In the genomic region with DNA sequence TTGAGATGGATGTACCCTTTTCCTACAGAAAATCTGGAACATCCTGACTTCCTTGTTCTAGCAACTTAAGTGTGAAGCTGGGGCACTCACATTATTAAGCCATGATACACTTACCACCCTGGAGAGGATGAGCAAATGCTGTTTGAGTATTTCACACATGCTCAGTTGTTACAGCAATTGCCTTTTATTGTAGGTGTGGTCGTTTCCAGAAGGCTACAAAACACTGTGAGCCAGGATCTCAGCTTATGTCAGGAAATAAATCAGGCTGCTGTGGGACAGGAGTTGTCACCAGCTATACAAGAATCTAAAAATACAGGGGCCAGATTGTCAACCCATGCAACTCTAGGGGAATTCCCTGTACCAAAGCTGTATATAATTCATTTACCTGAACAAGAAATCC, we compare ENCODE assay signal across 27 cellular contexts.
"Had no signal": no experiment of that assay in that cellular context is flagged by ENCODE, and none has a peak within 500 bp of the region (broad histone marks: within the 10 kb centered on the region; RNA-seq: fewer than 3 reads in every experiment).

No MANE protein-coding gene starts in this region.

- H3K9me3 Mint-ChIP-seq: naive B cell; natural killer cell; nephron progenitor cell; stimulated activated memory B cell treated with anti-CD40 and anti-IgM and Interleukin-4, amounts not matched to agents 10 μg/mL and 1 μg/mL and 100 μg/mL, for 72 hours; stimulated activated naive CD8-positive, alpha-beta T cell treated with anti-CD3 and anti-CD28 coated beads, Interleukin-15, amount 100 ng/mL, for 72 hours had no signal

- H3K4me2 ChIP-seq: smooth muscle cell had no signal

- H3K27me3 Mint-ChIP-seq: stimulated activated memory B cell treated with anti-CD40 and anti-IgM and Interleukin-4, amounts not matched to agents 10 μg/mL and 1 μg/mL and 100 μg/mL, for 72 hours; stimulated activated naive CD8-positive, alpha-beta T cell treated with anti-CD3 and anti-CD28 coated beads, Interleukin-15, amount 100 ng/mL, for 72 hours had no signal

- FAIRE-seq: islet of Langerhans had no signal

- H3K27ac ChIP-seq: left lung, lower lobe of right lung, ovary, right atrium auricular region, right lobe of liver, tibial nerve, upper lobe of left lung, vagina had no signal

- H3K36me3 Mint-ChIP-seq: immature natural killer cell; naive B cell; natural killer cell; stimulated activated memory B cell treated with anti-CD40 and anti-IgM and Interleukin-4, amounts not matched to agents 10 μg/mL and 1 μg/mL and 100 μg/mL, for 72 hours had no signal

- H3K4me1 Mint-ChIP-seq: immature natural killer cell; naive B cell; natural killer cell; nephron progenitor cell; stimulated activated memory B cell treated with anti-CD40 and anti-IgM and Interleukin-4, amounts not matched to agents 10 μg/mL and 1 μg/mL and 100 μg/mL, for 72 hours; stimulated activated naive CD8-positive, alpha-beta T cell treated with anti-CD3 and anti-CD28 coated beads, Interleukin-15, amount 100 ng/mL, for 72 hours had no signal

- H3K4me3 Mint-ChIP-seq: immature natural killer cell; naive B cell; natural killer cell; nephron progenitor cell; stimulated activated memory B cell treated with anti-CD40 and anti-IgM and Interleukin-4, amounts not matched to agents 10 μg/mL and 1 μg/mL and 100 μg/mL, for 72 hours; stimulated activated naive CD8-positive, alpha-beta T cell treated with anti-CD3 and anti-CD28 coated beads, Interleukin-15, amount 100 ng/mL, for 72 hours had no signal

- H3K4me3 ChIP-seq: left lung, lower lobe of right lung, ovary, right atrium auricular region, right lobe of liver, smooth muscle cell, tibial nerve, upper lobe of left lung, vagina had no signal

- H3K4me1 ChIP-seq: left lung, lower lobe of right lung, right atrium auricular region, right lobe of liver, tibial nerve, upper lobe of left lung, vagina had no signal

- H3K27me3 ChIP-seq: left lung, ovary, right atrium auricular region, right lobe of liver, tibial nerve, upper lobe of left lung, vagina had no signal

- H3K27ac Mint-ChIP-seq: immature natural killer cell; naive B cell; natural killer cell; nephron progenitor cell; progenitor cell of endocrine pancreas; stimulated activated memory B cell treated with anti-CD40 and anti-IgM and Interleukin-4, amounts not matched to agents 10 μg/mL and 1 μg/mL and 100 μg/mL, for 72 hours; stimulated activated naive CD8-positive, alpha-beta T cell treated with anti-CD3 and anti-CD28 coated beads, Interleukin-15, amount 100 ng/mL, for 72 hours had no signal

- ATAC-seq: left cardiac atrium; left lung; lower lobe of right lung; natural killer cell; right lobe of liver; stimulated activated memory B cell treated with anti-CD40 and anti-IgM and Interleukin-4, amounts not matched to agents 10 μg/mL and 1 μg/mL and 100 μg/mL, for 72 hours; stimulated activated naive CD8-positive, alpha-beta T cell treated with anti-CD3 and anti-CD28 coated beads, Interleukin-15, amount 100 ng/mL, for 72 hours had no signal

- H3K9me3 ChIP-seq: left lung, lower lobe of right lung, ovary, right atrium auricular region, right lobe of liver, tibial nerve, upper lobe of left lung, vagina had no signal

- DNase-seq: hypothalamus; immature natural killer cell; left cardiac atrium; left lung; lower lobe of right lung; mammary epithelial cell; mesenchymal stem cell; naive B cell; natural killer cell; nephron progenitor cell; ovary; right lobe of liver; stimulated activated CD4-positive, alpha-beta T cell treated with anti-CD3 and anti-CD28 coated beads, Interleukin-1b, Interleukin-23, amount 100 ng/mL, for 48 hours; stimulated activated CD4-positive, alpha-beta T cell treated with anti-CD3 and anti-CD28 coated beads, Interleukin-2, amount 100 ng/mL, for 48 hours; stimulated activated CD4-positive, alpha-beta T cell treated with anti-CD3 and anti-CD28 coated beads, Interleukin-4, amount 100 ng/mL, for 4 hours; stimulated activated CD8-positive, alpha-beta memory T cell treated with anti-CD3 and anti-CD28 coated beads, Interleukin-4, amount 100 ng/mL, for 48 hours; stimulated activated naive CD4-positive, alpha-beta T cell treated with Interleukin-2 at 50 U/mL for 16 hours; stimulated activated naive CD8-positive, alpha-beta T cell treated with anti-CD3 and anti-CD28 coated beads, Interleukin-15, amount 100 ng/mL, for 72 hours; substantia nigra; upper lobe of left lung had no signal

- H3K36me3 ChIP-seq: left lung, lower lobe of right lung, ovary, right atrium auricular region, right lobe of liver, tibial nerve, upper lobe of left lung, vagina had no signal
